2 cellular contexts compared by ENCODE assay signal in genomic region chr17:60141111-60142018, GRCh38.
TF ChIP-seq lines count a peak whose summit lies in the region.

No MANE protein-coding gene starts in this region.

TF ChIP-seq in IMR-90, 13 proteins besides CTCF, POLR2A, EP300 and RAD21:
- TF ChIP-seq BHLHE40 (IDR thresholded peaks at IDR 0.05; ENCODE audit: low read depth, low read length): no peak
- TF ChIP-seq CEBPB (IDR thresholded peaks at IDR 0.05; ENCODE audit: low read depth, low read length): peak; percentile 17; the same call in 1 of the 2 replicates

TF ChIP-seq in H1, 55 proteins besides CTCF, POLR2A, EP300 and RAD21:
- TF ChIP-seq MAFK (IDR thresholded peaks at IDR 0.05; ENCODE audit: low read depth, low read length) (no peak), EZH2 (IDR thresholded peaks at IDR 0.05; ENCODE audit: low read depth, low read length, severe bottlenecking) (no peak), E2F6 (IDR thresholded peaks at IDR 0.05) (peak; percentile 68), ATF2 (IDR thresholded peaks at IDR 0.05; ENCODE audit: low read length) (no peak), MAX (IDR thresholded peaks at IDR 0.05) (peak; percentile 86), CREB1 (IDR thresholded peaks at IDR 0.05) (peak; percentile 76), SRF (IDR thresholded peaks at IDR 0.05; ENCODE audit: low read depth, low read length) (peak; percentile 47; the same call in 1 of the 2 replicates), BACH1 (IDR thresholded peaks at IDR 0.05; ENCODE audit: low read length) (no peak), KDM4A (IDR thresholded peaks at IDR 0.05; ENCODE audit: low read depth, low read length, severe bottlenecking) (peak; percentile 46), TAF7 (optimal IDR thresholded peaks at IDR 0.05; ENCODE audit: borderline replicate concordance, low read depth, low read length) (no peak), HDAC2 (IDR thresholded peaks at IDR 0.05; ENCODE audit: borderline replicate concordance in 1 of 2, low read depth in 2 of 2, low read length in 2 of 2) (peak in 1 of 2 experiments; percentile 41; a peak in 1 of 4 replicates), SUZ12 (IDR thresholded peaks at IDR 0.05; ENCODE audit: low read length) (peak; percentile 72), RNF2 (IDR thresholded peaks at IDR 0.05; ENCODE audit: borderline replicate concordance, low read depth, low read length, missing control alignments, poor library complexity, severe bottlenecking) (no peak), SIN3A (conservative IDR thresholded peaks at IDR 0.05 in 1 of 2, IDR thresholded peaks at IDR 0.05 in 1 of 2; ENCODE audit: low read depth in 1 of 2, low read length in 2 of 2) (0 out of 4 replicates have a peak, but pooled peaks of 1 of the 2 experiments have one; percentile 45)
TF ChIP-seq in H1: peak in this region for 8.
